ENCODE assay signal across 8 cellular contexts in genomic region chr12:107685360-107686248, GRCh38. TPM values are rescaled to one million over a fixed set of nuclear protein-coding genes. Genes with fewer than 3 reads are reported as not detected.
DNase-seq lines count a peak whose midpoint lies in the region; ATAC-seq and TF ChIP-seq lines count a peak whose summit lies in the region.

TSS of gene PWP1 (plus strand) at chr12:107685799. CDS start at chr12:107685900, 101 bp downstream.

- H3K4me3 ChIP-seq in right atrium auricular region (peak within 1 kb of the TSS; percentile 83 to 96), psoas muscle (peak within 1 kb of the TSS; percentile 99), urinary bladder (ENCODE audit: low read depth, low read length) (peak within 1 kb of the TSS; percentile 62)

- intact Hi-C loops in psoas muscle (cut with DNase I) = loop anchor here in 1 of 2 donors (5.0 to 10.0 kb wide), 2 partner anchors 72 to 829 kb away; partner anchors contain the start of gene FICD

- H3K4me1 ChIP-seq in right atrium auricular region = peaks cover 0 to 20% of the 10 kb centered on the region in 2 donors
- peaks cover 12% of the 10 kb centered on the region for H3K4me1 ChIP-seq in psoas muscle
- H3K4me1 ChIP-seq in urinary bladder (ENCODE audit: insufficient read depth) = no peaks in the 10 kb centered on the region

- TF ChIP-seq CTCF in right atrium auricular region (IDR thresholded peaks at IDR 0.05) = peak in 1 of 2 donors; percentile 17
- no peak for TF ChIP-seq CTCF in psoas muscle (IDR thresholded peaks at IDR 0.05)

- H3K27ac ChIP-seq in angular gyrus (ENCODE audit: low read depth, low read length) (peak within 1 kb of the TSS; percentile 67), right atrium auricular region (peak within 1 kb of the TSS; percentile 55 to 76), psoas muscle (peak within 1 kb of the TSS; percentile 92), urinary bladder (ENCODE audit: low read depth) (peak within 1 kb of the TSS; percentile 57)

- DNase-seq in NCI-H187 treated with DMSO at 0.1 percent for 48 hours (lab: John Stamatoyannopoulos, UW) = peak; percentile 84
- DNase-seq in T-helper 2 cell = peak; percentile 90 to 97 (median 93)
- DNase-seq in right atrium auricular region (ENCODE audit: low spot score) = peak; percentile 94
- peak; percentile 95 to 97 for DNase-seq in psoas muscle

- ATAC-seq in GM18502 (IDR thresholded peaks at IDR 0.05; ENCODE audit: poor library complexity, unreplicated experiment) = peak; percentile 92
- ATAC-seq in HG02943 (IDR thresholded peaks at IDR 0.05; ENCODE audit: low read depth, unreplicated experiment) = peak; percentile 88
- ATAC-seq in psoas muscle = peak; percentile 97 to 98 (median 97)

- no peaks in the 10 kb centered on the region for H3K27me3 ChIP-seq in right atrium auricular region
- no peaks in the 10 kb centered on the region for H3K27me3 ChIP-seq in psoas muscle (ENCODE audit: insufficient read depth in 3 of 3, low read length in 2 of 3)

- H3K36me3 ChIP-seq in right atrium auricular region (peaks cover 23% of the 10 kb centered on the region), psoas muscle (ENCODE audit: insufficient read depth in 1 of 2, low read depth in 1 of 2) (peaks cover 3 to 26% of the 10 kb centered on the region in 2 donors), urinary bladder (ENCODE audit: insufficient read depth) (peaks cover 3% of the 10 kb centered on the region)

- no peaks in the 10 kb centered on the region for H3K9me3 ChIP-seq in right atrium auricular region
- H3K9me3 ChIP-seq in psoas muscle = no peaks in the 10 kb centered on the region

- WGBS in psoas muscle, 3 donors = 0% methylated on average over 51 of the region's 51 CpGs
- under 1% methylated on average over 51 of the region's 51 CpGs for WGBS in urinary bladder

RNA-seq across cellular contexts. Expression of gene PWP1, which starts in this region (rescaled TPM):
- 10 to 100 TPM; 22.2 to 49.1 TPM for total RNA-seq in right atrium auricular region
- total RNA-seq in psoas muscle = 10 to 100 TPM; 15.6 to 20.5 (median 19.5) TPM
- polyA plus RNA-seq in psoas muscle = 10 to 100 TPM; 23.4 to 30.1 (median 26.1) TPM
- total RNA-seq in urinary bladder = 38.2 TPM
- polyA plus RNA-seq in urinary bladder = 44.1 TPM

Comparison
In these comparisons a context has a peak if more than half of its experiments do, and no peak if none do; other contexts are left out.
1. Peak in every context shown above with its lines: DNase-seq, ATAC-seq, H3K4me3 ChIP-seq and H3K27ac ChIP-seq.